ENCODE assay signal across 17 cellular contexts in genomic region chr12:44819884-44820283, GRCh38. TPM values are rescaled to one million over a fixed set of nuclear protein-coding genes. Genes with fewer than 3 reads are reported as not detected.
DNase-seq lines count a peak whose midpoint lies in the region; ATAC-seq, FAIRE-seq and TF ChIP-seq lines count a peak whose summit lies in the region.
"Had no signal": no experiment of that assay in that cellular context is flagged by ENCODE, and none has a peak within 500 bp of the region (broad histone marks: within the 10 kb centered on the region; RNA-seq: fewer than 3 reads in every experiment).

No MANE protein-coding gene starts in this region.

- no peak for FAIRE-seq in GM12892 (lab: Jason Lieb, UNC)

- no peak for ATAC-seq in CD4-positive, alpha-beta T cell (ENCODE audit: poor library complexity)
- peak; percentile 41 for ATAC-seq in activated naive CD8-positive, alpha-beta T cell treated with anti-CD3 and anti-CD28 coated beads, Interleukin-2, amount 10 ng/mL, durations not matched to agents 7 days and 5 days (ENCODE audit: low read depth)

- H4K20me1 ChIP-seq in OCI-LY1 (ENCODE audit: insufficient read depth, low read length), result no peaks in the 10 kb centered on the region
- H4K20me1 ChIP-seq: BLaER1 had no signal

- no peak for TF ChIP-seq CTCF in CD4-positive, alpha-beta T cell (IDR thresholded peaks at IDR 0.05)
- TF ChIP-seq CTCF in OCI-LY1 (IDR thresholded peaks at IDR 0.05; ENCODE audit: low read length), result no peak

- no peak for TF ChIP-seq POLR2A in GM12892 (IDR thresholded peaks at IDR 0.05; ENCODE audit: low read depth, low read length)

- no peaks in the 10 kb centered on the region for H3F3A ChIP-seq in OCI-LY1 (ENCODE audit: insufficient read depth, low read length)

- H3K27me3 ChIP-seq in CD4-positive, alpha-beta T cell (ENCODE audit: control insufficient read depth, insufficient read depth, low read length), result no peaks in the 10 kb centered on the region
- no peaks in the 10 kb centered on the region for H3K27me3 ChIP-seq in OCI-LY1 (ENCODE audit: insufficient read depth, low read length)
- H3K27me3 ChIP-seq: BLaER1, MG63 had no signal

- DNase-seq in activated CD4-positive, alpha-beta memory T cell treated with anti-CD3 and anti-CD28 coated beads for 36 hours, result no peak
- DNase-seq in activated CD4-positive, alpha-beta memory T cell treated with anti-CD3 and anti-CD28 coated beads, Interleukin-2, amount 10 ng/mL, durations not matched to agents 7 days and 5 days, result no peak
- no peak for DNase-seq in CD4-positive, alpha-beta T cell
- no peak for DNase-seq in activated naive CD8-positive, alpha-beta T cell treated with anti-CD3 and anti-CD28 coated beads, Interleukin-2, amount 10 ng/mL, durations not matched to agents 7 days and 5 days
- DNase-seq in GM12892 (ENCODE audit: insufficient read length), result no peak
- no peak for DNase-seq in effector CD4-positive, alpha-beta T cell
- no peak for DNase-seq in cortex of kidney (lab: John Stamatoyannopoulos, UW)
- DNase-seq: DMS79, Kasumi-1, MG63, NCI-H1048, NCI-H1436 treated with DMSO at 0.1 percent for 48 hours, NCI-H2029, NCI-H526, PC-9 had no signal

- CTCF ChIA-PET in activated CD4-positive, alpha-beta memory T cell treated with anti-CD3 and anti-CD28 coated beads for 36 hours (lab: Charles Lee), result no interaction called here
- CTCF ChIA-PET in activated CD4-positive, alpha-beta memory T cell treated with anti-CD3 and anti-CD28 coated beads, Interleukin-2, amount 10 ng/mL, durations not matched to agents 7 days and 5 days (lab: Charles Lee), result no interaction called here
- CTCF ChIA-PET in CD4-positive, alpha-beta T cell (lab: Charles Lee), result interaction anchor here (0.9 kb wide), 1 partner anchor 8 kb away, joined by 4 read pairs; no protein-coding TSS in a partner anchor

- H3K79me2 ChIP-seq in OCI-LY1 (ENCODE audit: insufficient read depth, low read length), result no peaks in the 10 kb centered on the region

- intact Hi-C loops in activated CD4-positive, alpha-beta memory T cell treated with anti-CD3 and anti-CD28 coated beads for 36 hours (cut with micrococcal nuclease), result no loop called here
- intact Hi-C loops in CD4-positive, alpha-beta T cell (cut with DNase I, micrococcal nuclease), result loop anchor here in 1 of 2 experiments (5.0 kb wide), 1 partner anchor 32 kb away; no protein-coding TSS in a partner anchor

- no peak overlapping the region for H3K4me3 ChIP-seq in OCI-LY1 (ENCODE audit: low read depth, low read length, poor library complexity, severe bottlenecking)
- H3K4me3 ChIP-seq: BLaER1, MG63, PC-9 had no signal

- peaks cover under 1% of the 10 kb centered on the region for H3K9me3 Mint-ChIP-seq in activated CD4-positive, alpha-beta memory T cell treated with anti-CD3 and anti-CD28 coated beads for 36 hours
- peaks cover 2% of the 10 kb centered on the region for H3K9me3 Mint-ChIP-seq in activated CD4-positive, alpha-beta memory T cell treated with anti-CD3 and anti-CD28 coated beads, Interleukin-2, amount 10 ng/mL, durations not matched to agents 7 days and 5 days
- H3K9me3 Mint-ChIP-seq in CD4-positive, alpha-beta T cell, result peaks cover 7% of the 10 kb centered on the region
- peaks cover 2% of the 10 kb centered on the region for H3K9me3 Mint-ChIP-seq in activated naive CD8-positive, alpha-beta T cell treated with anti-CD3 and anti-CD28 coated beads, Interleukin-2, amount 10 ng/mL, durations not matched to agents 7 days and 5 days

- H3K36me3 ChIP-seq in OCI-LY1 (ENCODE audit: insufficient read depth, low read length), result no peaks in the 10 kb centered on the region
- H3K36me3 ChIP-seq: BLaER1, MG63 had no signal

- H3K9me2 ChIP-seq in OCI-LY1 (ENCODE audit: low read depth, low read length), result no peaks in the 10 kb centered on the region

- no peaks in the 10 kb centered on the region for H3K27me3 Mint-ChIP-seq in activated CD4-positive, alpha-beta memory T cell treated with anti-CD3 and anti-CD28 coated beads for 36 hours
- no peaks in the 10 kb centered on the region for H3K27me3 Mint-ChIP-seq in activated CD4-positive, alpha-beta memory T cell treated with anti-CD3 and anti-CD28 coated beads, Interleukin-2, amount 10 ng/mL, durations not matched to agents 7 days and 5 days
- H3K27me3 Mint-ChIP-seq in CD4-positive, alpha-beta T cell, result no peaks in the 10 kb centered on the region
- H3K27me3 Mint-ChIP-seq in activated naive CD8-positive, alpha-beta T cell treated with anti-CD3 and anti-CD28 coated beads, Interleukin-2, amount 10 ng/mL, durations not matched to agents 7 days and 5 days, result no peaks in the 10 kb centered on the region

- no peak overlapping the region for H3K4me2 ChIP-seq in OCI-LY1 (ENCODE audit: low read length)
- H3K4me2 ChIP-seq: BLaER1, PC-9 had no signal

- no peak overlapping the region for H3K9ac ChIP-seq in OCI-LY1 (ENCODE audit: low read length)
- H3K9ac ChIP-seq: BLaER1 had no signal

- no peaks in the 10 kb centered on the region for H3K9me3 ChIP-seq in CD4-positive, alpha-beta T cell (ENCODE audit: control insufficient read depth, low read length)
- no peaks in the 10 kb centered on the region for H3K9me3 ChIP-seq in OCI-LY1 (ENCODE audit: low read length)
- H3K9me3 ChIP-seq: BLaER1, MG63 had no signal

- 0 out of 2 replicates have a peak overlapping the region, but pooled peaks have one; percentile 63 for H2AFZ ChIP-seq in OCI-LY1 (ENCODE audit: low read length)
- H2AFZ ChIP-seq: PC-9 had no signal

- no peak overlapping the region for H3K27ac ChIP-seq in CD4-positive, alpha-beta T cell (ENCODE audit: low read depth, low read length)
- H3K27ac ChIP-seq in OCI-LY1 (ENCODE audit: low read depth, low read length, poor library complexity, severe bottlenecking), result no peak overlapping the region
- H3K27ac ChIP-seq: BLaER1, PC-9 had no signal

- H3K4me1 Mint-ChIP-seq in activated CD4-positive, alpha-beta memory T cell treated with anti-CD3 and anti-CD28 coated beads for 36 hours (ENCODE audit: low read depth), result peaks cover 54% of the 10 kb centered on the region
- peaks cover 19% of the 10 kb centered on the region for H3K4me1 Mint-ChIP-seq in activated CD4-positive, alpha-beta memory T cell treated with anti-CD3 and anti-CD28 coated beads, Interleukin-2, amount 10 ng/mL, durations not matched to agents 7 days and 5 days
- peaks cover 79% of the 10 kb centered on the region for H3K4me1 Mint-ChIP-seq in CD4-positive, alpha-beta T cell (ENCODE audit: low read depth)
- peaks cover 57% of the 10 kb centered on the region for H3K4me1 Mint-ChIP-seq in activated naive CD8-positive, alpha-beta T cell treated with anti-CD3 and anti-CD28 coated beads, Interleukin-2, amount 10 ng/mL, durations not matched to agents 7 days and 5 days

- H3K36me3 Mint-ChIP-seq in activated CD4-positive, alpha-beta memory T cell treated with anti-CD3 and anti-CD28 coated beads for 36 hours, result peaks cover 2% of the 10 kb centered on the region
- peaks cover under 1% of the 10 kb centered on the region for H3K36me3 Mint-ChIP-seq in activated CD4-positive, alpha-beta memory T cell treated with anti-CD3 and anti-CD28 coated beads, Interleukin-2, amount 10 ng/mL, durations not matched to agents 7 days and 5 days (ENCODE audit: low read depth)
- H3K36me3 Mint-ChIP-seq in CD4-positive, alpha-beta T cell (ENCODE audit: low read depth), result peaks cover 14% of the 10 kb centered on the region
- H3K36me3 Mint-ChIP-seq in activated naive CD8-positive, alpha-beta T cell treated with anti-CD3 and anti-CD28 coated beads, Interleukin-2, amount 10 ng/mL, durations not matched to agents 7 days and 5 days, result peaks cover 19% of the 10 kb centered on the region

- POLR2A ChIA-PET in activated CD4-positive, alpha-beta memory T cell treated with anti-CD3 and anti-CD28 coated beads for 36 hours (lab: Charles Lee), result no interaction called here
- POLR2A ChIA-PET in activated CD4-positive, alpha-beta memory T cell treated with anti-CD3 and anti-CD28 coated beads, Interleukin-2, amount 10 ng/mL, durations not matched to agents 7 days and 5 days (lab: Charles Lee), result no interaction called here
- POLR2A ChIA-PET in CD4-positive, alpha-beta T cell (lab: Charles Lee), result no interaction called here
- POLR2A ChIA-PET in activated naive CD8-positive, alpha-beta T cell treated with anti-CD3 and anti-CD28 coated beads, Interleukin-2, amount 10 ng/mL, durations not matched to agents 7 days and 5 days (lab: Charles Lee), result no interaction called here

- H3K4me1 ChIP-seq in OCI-LY1 (ENCODE audit: insufficient read depth, low read length, severe bottlenecking), result peaks cover 29% of the 10 kb centered on the region
- H3K4me1 ChIP-seq: BLaER1 had no signal

- peak overlapping the region; percentile 54 for H3K27ac Mint-ChIP-seq in activated CD4-positive, alpha-beta memory T cell treated with anti-CD3 and anti-CD28 coated beads for 36 hours
- no peak overlapping the region for H3K27ac Mint-ChIP-seq in activated CD4-positive, alpha-beta memory T cell treated with anti-CD3 and anti-CD28 coated beads, Interleukin-2, amount 10 ng/mL, durations not matched to agents 7 days and 5 days
- H3K27ac Mint-ChIP-seq in CD4-positive, alpha-beta T cell, result peak overlapping the region; percentile 70
- peak overlapping the region; percentile 86 for H3K27ac Mint-ChIP-seq in activated naive CD8-positive, alpha-beta T cell treated with anti-CD3 and anti-CD28 coated beads, Interleukin-2, amount 10 ng/mL, durations not matched to agents 7 days and 5 days

- no peak overlapping the region for H3K4me3 Mint-ChIP-seq in activated CD4-positive, alpha-beta memory T cell treated with anti-CD3 and anti-CD28 coated beads for 36 hours
- H3K4me3 Mint-ChIP-seq in activated CD4-positive, alpha-beta memory T cell treated with anti-CD3 and anti-CD28 coated beads, Interleukin-2, amount 10 ng/mL, durations not matched to agents 7 days and 5 days, result no peak overlapping the region
- no peak overlapping the region for H3K4me3 Mint-ChIP-seq in CD4-positive, alpha-beta T cell
- peak overlapping the region; percentile 73 for H3K4me3 Mint-ChIP-seq in activated naive CD8-positive, alpha-beta T cell treated with anti-CD3 and anti-CD28 coated beads, Interleukin-2, amount 10 ng/mL, durations not matched to agents 7 days and 5 days

RNA-seq across cellular contexts. Expression of gene NELL2, which starts 56.2 kb away (rescaled TPM):
- 10 to 100 TPM; 40.5 to 43.5 TPM for total RNA-seq in activated CD4-positive, alpha-beta memory T cell treated with anti-CD3 and anti-CD28 coated beads for 36 hours
- total RNA-seq in activated CD4-positive, alpha-beta memory T cell treated with anti-CD3 and anti-CD28 coated beads, Interleukin-2, amount 10 ng/mL, durations not matched to agents 7 days and 5 days, result 10 to 100 TPM; 10.1 to 10.5 TPM
- total RNA-seq in CD4-positive, alpha-beta T cell, result 100 to 1,000 TPM; 142 to 147 TPM
- total RNA-seq in activated naive CD8-positive, alpha-beta T cell treated with anti-CD3 and anti-CD28 coated beads, Interleukin-2, amount 10 ng/mL, durations not matched to agents 7 days and 5 days, result 100 to 1,000 TPM; 147 to 161 TPM
- polyA plus RNA-seq in GM12892 (2012; ENCODE audit: missing spikeins), result not detected
